Comparison of ENCODE assay signal across 31 cellular contexts in genomic region chr20:63366658-63367360, GRCh38. TPM values are rescaled to one million over a fixed set of nuclear protein-coding genes. Genes with fewer than 3 reads are reported as not detected.
DNase-seq lines count a peak whose midpoint lies in the region; ATAC-seq, FAIRE-seq and TF ChIP-seq lines count a peak whose summit lies in the region.
"Had no signal": no experiment of that assay in that cellular context is flagged by ENCODE, and none has a peak within 500 bp of the region (broad histone marks: within the 10 kb centered on the region; RNA-seq: fewer than 3 reads in every experiment).

No MANE protein-coding gene starts in this region.

- CTCF ChIA-PET in activated naive CD4-positive, alpha-beta T cell treated with anti-CD3 and anti-CD28 coated beads, Interleukin-2, amount 10 ng/mL, durations not matched to agents 7 days and 5 days (lab: Charles Lee) = no interaction called here

- H3K27me3 Mint-ChIP-seq in glutamatergic neuron (ENCODE audit: unreplicated experiment) = peaks cover 23% of the 10 kb centered on the region
- H3K27me3 Mint-ChIP-seq in activated naive CD4-positive, alpha-beta T cell treated with anti-CD3 and anti-CD28 coated beads, Interleukin-2, amount 10 ng/mL, durations not matched to agents 7 days and 5 days = peaks cover 31% of the 10 kb centered on the region

- DNase-seq in COR-L47 (lab: John Stamatoyannopoulos, UW) (peak; percentile 34), NCI-H1092 treated with DMSO at 0.1 percent for 48 hours (lab: John Stamatoyannopoulos, UW) (peak; percentile 25), NCI-H2227 treated with DMSO at 0.1 percent for 48 hours (lab: John Stamatoyannopoulos, UW) (peak; percentile 80), glutamatergic neuron (no peak), RCC 7860 (ENCODE audit: low spot score) (no peak), NCI-H2029 treated with DMSO at 0.1 percent for 48 hours (lab: John Stamatoyannopoulos, UW) (no peak)
- DNase-seq in activated naive CD4-positive, alpha-beta T cell treated with anti-CD3 and anti-CD28 coated beads, Interleukin-2, amount 10 ng/mL, durations not matched to agents 7 days and 5 days = no peak
- DNase-seq: activated naive CD4-positive, alpha-beta T cell treated with Interleukin-2 at 50 U/mL for 16 hours; activated T-cell treated with anti-CD3 and anti-CD28 coated beads, Interleukin-2, amount 50 U/mL, for 4 hours; amniotic stem cell; CD4-positive, alpha-beta T cell; colonic mucosa; DND-41; gastrocnemius medialis; islet precursor cell; Kasumi-1; NCI-H146; NCI-H526 treated with DMSO at 0.1 percent for 48 hours; SIG-M5; spleen; stimulated activated CD4-positive, alpha-beta T cell treated with anti-CD3 and anti-CD28 coated beads, Interleukin-4, amount 100 ng/mL, for 24 hours; stimulated activated naive CD8-positive, alpha-beta T cell treated with anti-CD3 and anti-CD28 coated beads, Interleukin-15, Interleukin-2, amounts not matched to agents 100 U/mL and 50 U/mL, for 24 hours; T-helper 1 cell; tibial artery had no signal

- H3K27ac Mint-ChIP-seq in glutamatergic neuron (ENCODE audit: unreplicated experiment) = peak overlapping the region; percentile 76
- no peak overlapping the region for H3K27ac Mint-ChIP-seq in activated naive CD4-positive, alpha-beta T cell treated with anti-CD3 and anti-CD28 coated beads, Interleukin-2, amount 10 ng/mL, durations not matched to agents 7 days and 5 days
- H3K27ac Mint-ChIP-seq: CD4-positive, alpha-beta T cell had no signal

- ATAC-seq in GM19035 (IDR thresholded peaks at IDR 0.05; ENCODE audit: unreplicated experiment) = no peak
- ATAC-seq: activated T-cell treated with anti-CD3 and anti-CD28 coated beads, Interleukin-2, amount 50 U/mL, for 4 hours; gastrocnemius medialis; GM12878; stimulated activated naive CD8-positive, alpha-beta T cell treated with anti-CD3 and anti-CD28 coated beads, Interleukin-15, Interleukin-2, amounts not matched to agents 100 U/mL and 50 U/mL, for 24 hours had no signal

- H3K36me3 Mint-ChIP-seq in glutamatergic neuron (ENCODE audit: unreplicated experiment) = no peaks in the 10 kb centered on the region
- peaks cover 2% of the 10 kb centered on the region for H3K36me3 Mint-ChIP-seq in activated naive CD4-positive, alpha-beta T cell treated with anti-CD3 and anti-CD28 coated beads, Interleukin-2, amount 10 ng/mL, durations not matched to agents 7 days and 5 days

- FAIRE-seq in RCC 7860 (lab: Jason Lieb, UNC) = no peak
- FAIRE-seq: bronchial epithelial cell, GM12878, GM19239 had no signal

- peaks cover 35% of the 10 kb centered on the region for H3K4me1 Mint-ChIP-seq in glutamatergic neuron (ENCODE audit: low read depth, unreplicated experiment)
- no peaks in the 10 kb centered on the region for H3K4me1 Mint-ChIP-seq in activated naive CD4-positive, alpha-beta T cell treated with anti-CD3 and anti-CD28 coated beads, Interleukin-2, amount 10 ng/mL, durations not matched to agents 7 days and 5 days

- no peak for TF ChIP-seq CTCF in glutamatergic neuron (IDR thresholded peaks at IDR 0.05; ENCODE audit: partially characterized antibody, unreplicated experiment)

- H3K9me3 Mint-ChIP-seq in glutamatergic neuron (ENCODE audit: unreplicated experiment) = peaks cover 14% of the 10 kb centered on the region
- no peaks in the 10 kb centered on the region for H3K9me3 Mint-ChIP-seq in activated naive CD4-positive, alpha-beta T cell treated with anti-CD3 and anti-CD28 coated beads, Interleukin-2, amount 10 ng/mL, durations not matched to agents 7 days and 5 days
- H3K9me3 Mint-ChIP-seq: activated T-cell treated with anti-CD3 and anti-CD28 coated beads, Interleukin-2, amount 50 U/mL, for 4 hours; CD4-positive, alpha-beta T cell had no signal

- peak overlapping the region; percentile 34 for H3K4me3 Mint-ChIP-seq in glutamatergic neuron (ENCODE audit: unreplicated experiment)
- H3K4me3 Mint-ChIP-seq in activated naive CD4-positive, alpha-beta T cell treated with anti-CD3 and anti-CD28 coated beads, Interleukin-2, amount 10 ng/mL, durations not matched to agents 7 days and 5 days = no peak overlapping the region
- H3K4me3 Mint-ChIP-seq: activated T-cell treated with anti-CD3 and anti-CD28 coated beads, Interleukin-2, amount 50 U/mL, for 4 hours; CD4-positive, alpha-beta T cell had no signal

RNA-seq across cellular contexts. Expression of gene CHRNA4, which starts 5.7 kb away (rescaled TPM):
- total RNA-seq in glutamatergic neuron (ENCODE audit: unreplicated experiment) = 165 TPM
- total RNA-seq: activated CD8-positive, alpha-beta memory T cell treated with anti-CD3 and anti-CD28 coated beads for 36 hours; activated T-cell treated with anti-CD3 and anti-CD28 coated beads, Interleukin-2, amount 50 U/mL, for 4 hours; bronchial epithelial cell; CD4-positive, alpha-beta T cell; esophagus muscularis mucosa; gastrocnemius medialis; omental fat pad had no signal

Comparison
In these comparisons a context has a peak if more than half of its experiments do, and no peak if none do; other contexts are left out.
1. DNase-seq: peak in COR-L47 (single experiment), NCI-H1092 treated with DMSO at 0.1 percent for 48 hours (single experiment) and NCI-H2227 treated with DMSO at 0.1 percent for 48 hours (single experiment); none in glutamatergic neuron (single experiment), RCC 7860 (single experiment), activated naive CD4-positive, alpha-beta T cell treated with anti-CD3 and anti-CD28 coated beads, Interleukin-2, amount 10 ng/mL, durations not matched to agents 7 days and 5 days (single experiment) and NCI-H2029 treated with DMSO at 0.1 percent for 48 hours (single experiment).